37 cellular contexts compared by ENCODE assay signal in the genomic region with DNA sequence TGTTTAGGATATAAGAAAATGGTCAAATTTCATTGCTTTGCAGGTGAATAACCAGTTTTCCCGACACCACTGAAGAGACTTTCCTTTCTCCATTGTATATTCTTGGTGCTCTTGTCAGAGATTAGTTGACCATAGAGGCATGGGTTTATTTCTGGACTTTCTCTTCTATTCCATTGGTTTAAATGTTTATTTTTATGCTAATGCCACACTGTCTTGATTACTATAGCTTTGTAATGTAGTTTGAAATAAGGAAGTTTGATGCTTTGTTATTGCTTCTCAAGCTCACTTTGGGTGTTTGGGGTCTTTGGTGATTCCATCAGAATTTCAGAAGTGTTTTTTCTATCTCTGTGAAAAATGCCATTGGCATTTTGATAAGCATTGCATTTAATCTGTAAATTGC.
A peak's percentile ranks its signal among the peaks of the same experiment; 100 is the strongest.
DNase-seq lines count a peak whose midpoint lies in the region; ATAC-seq, FAIRE-seq and TF ChIP-seq lines count a peak whose summit lies in the region.
"Had no signal": no experiment of that assay in that cellular context is flagged by ENCODE, and none has a peak within 500 bp of the region (broad histone marks: within the 10 kb centered on the region; RNA-seq: fewer than 3 reads in every experiment).

No MANE protein-coding gene starts in this region.

- H3K9me3 Mint-ChIP-seq in WTC11 = peaks cover 7% of the 10 kb centered on the region
- H3K9me3 Mint-ChIP-seq: CD8-positive, alpha-beta T cell had no signal

- no peak overlapping the region for H3K27ac Mint-ChIP-seq in WTC11
- H3K27ac Mint-ChIP-seq: B cell; CD14-positive monocyte; CD4-positive, alpha-beta memory T cell; CD4-positive, alpha-beta T cell; CD4-positive, CD25-positive, alpha-beta regulatory T cell; CD8-positive, alpha-beta T cell had no signal

- H4K91ac ChIP-seq in mesenchymal stem cell (ENCODE audit: low read length) = no peak overlapping the region

- no peak overlapping the region for H2BK15ac ChIP-seq in mesenchymal stem cell (ENCODE audit: low read depth, poor library complexity, severe bottlenecking)

- H3K18ac ChIP-seq in mesenchymal stem cell (ENCODE audit: low read depth in 1 of 2, low read length in 2 of 2) = no peak overlapping the region

- intact Hi-C loops in K562 (cut with micrococcal nuclease) = no loop called here

- no peak for DNase-seq in adipocyte (ENCODE audit: low read depth)
- peak in 2 of 4 experiments; percentile 0 to 6 for DNase-seq in K562 (ENCODE audit: extremely low read depth in 1 of 4, low spot score in 3 of 4)
- DNase-seq in globus pallidus (ENCODE audit: low spot score) = no peak
- DNase-seq in GM19239 (ENCODE audit: insufficient read length, low spot score) = no peak
- no peak for DNase-seq in WTC11 (ENCODE audit: low spot score)
- no peak for DNase-seq in mesenchymal stem cell
- DNase-seq: 8988T; ACHN; AML-193; BE2C; C1 segment of cervical spinal cord; Caco-2; Calu3; CD4-positive, alpha-beta memory T cell; CD4-positive, alpha-beta T cell; CD4-positive, CD25-positive, alpha-beta regulatory T cell; CD8-positive, alpha-beta memory T cell; CD8-positive, alpha-beta T cell; COR-L47; DMS 273 treated with DMSO at 0.1 percent for 48 hours; DMS153; DMS53; DMS79; DMS79 treated with DMSO at 0.1 percent for 48 hours; DND-41; EL had no signal

- no peaks in the 10 kb centered on the region for H3K27me3 ChIP-seq in ACC112 (ENCODE audit: insufficient read depth, low read length)
- no peaks in the 10 kb centered on the region for H3K27me3 ChIP-seq in adipocyte (replicated peaks; ENCODE audit: control insufficient read depth, insufficient read depth, low read length)
- H3K27me3 ChIP-seq in K562 (ENCODE audit: control insufficient read depth in 2 of 2, insufficient read depth in 2 of 2, low read length in 2 of 2) = no peaks in the 10 kb centered on the region
- no peaks in the 10 kb centered on the region for H3K27me3 ChIP-seq in mesenchymal stem cell (ENCODE audit: control insufficient read depth in 1 of 2, insufficient read depth in 1 of 2, low read length in 2 of 2)
- H3K27me3 ChIP-seq: BE2C; BLaER1; BLaER1 treated with 17β-estradiol and CSF1 and Interleukin-3, amounts not matched to agents 10 nM and 100 nM had no signal

- H3K4me2 ChIP-seq in K562 (ENCODE audit: insufficient read depth, low read length) (no peak overlapping the region), mesenchymal stem cell (ENCODE audit: low read length, poor library complexity, severe bottlenecking) (no peak overlapping the region)
- H3K4me2 ChIP-seq: A549; BLaER1; BLaER1 treated with 17β-estradiol and CSF1 and Interleukin-3, amounts not matched to agents 10 nM and 100 nM had no signal

- no peak overlapping the region for H4K8ac ChIP-seq in mesenchymal stem cell (ENCODE audit: low read length)

- no peak for TF ChIP-seq EP300 in K562 (IDR thresholded peaks at IDR 0.05; ENCODE audit: low read length)

- H3K4me3 Mint-ChIP-seq in WTC11 = no peak overlapping the region
- H3K4me3 Mint-ChIP-seq: B cell; CD14-positive monocyte; CD4-positive, alpha-beta memory T cell; CD4-positive, alpha-beta T cell; CD4-positive, CD25-positive, alpha-beta regulatory T cell; CD8-positive, alpha-beta memory T cell; CD8-positive, alpha-beta T cell had no signal

- H3K79me2 ChIP-seq in ACC112 (ENCODE audit: control insufficient read depth, insufficient read depth, low read length, unreplicated experiment) (no peaks in the 10 kb centered on the region), K562 (ENCODE audit: control insufficient read depth, insufficient read depth, low read length) (no peaks in the 10 kb centered on the region)

- H3K27me3 Mint-ChIP-seq in WTC11 (ENCODE audit: low read depth) = no peaks in the 10 kb centered on the region
- H3K27me3 Mint-ChIP-seq: B cell; CD4-positive, alpha-beta memory T cell; CD4-positive, alpha-beta T cell; CD4-positive, CD25-positive, alpha-beta regulatory T cell had no signal

- 0% methylated on average over 1 of the region's 1 CpG for WGBS in K562 (ENCODE audit: insufficient coverage, low coverage, missing lambda C conversion rate)
- 100% methylated on average over 1 of the region's 1 CpG for WGBS in mesenchymal stem cell

- peak overlapping the region; percentile 65 for H3K9ac ChIP-seq in adipocyte (ENCODE audit: low read length)
- no peak overlapping the region for H3K9ac ChIP-seq in K562 (ENCODE audit: insufficient read depth in 1 of 2, low read depth in 2 of 2, low read length in 2 of 2)
- no peak overlapping the region for H3K9ac ChIP-seq in mesenchymal stem cell (ENCODE audit: low read length)
- H3K9ac ChIP-seq: BLaER1; BLaER1 treated with 17β-estradiol and CSF1 and Interleukin-3, amounts not matched to agents 10 nM and 100 nM had no signal

- ATAC-seq in K562 (no peak), WTC11 (no peak)
- ATAC-seq: A549; CD8-positive, alpha-beta T cell had no signal

- H3K9me1 ChIP-seq in K562 (ENCODE audit: control insufficient read depth, insufficient read depth, low read length) = no peaks in the 10 kb centered on the region

- H3K4me3 ChIP-seq in ACC112 (ENCODE audit: low read depth, low read length) (peak overlapping the region; percentile 49; the same call in 1 of the 2 replicates), HEK293 (ENCODE audit: low read depth, low read length) (no peak overlapping the region), adipocyte (ENCODE audit: low read length) (peak overlapping the region; percentile 67), K562 (no peak overlapping the region), mesenchymal stem cell (ENCODE audit: insufficient read depth in 1 of 2, low read depth in 1 of 2, low read length in 2 of 2) (no peak overlapping the region)
- H3K4me3 ChIP-seq: A549; BLaER1; BLaER1 treated with 17β-estradiol and CSF1 and Interleukin-3, amounts not matched to agents 10 nM and 100 nM had no signal

- H3K27ac ChIP-seq in ACC112 (ENCODE audit: low read depth, low read length) = peak overlapping the region; percentile 77
- no peak overlapping the region for H3K27ac ChIP-seq in HEK293 (ENCODE audit: extremely low read depth, low read depth, low read length)
- no peak overlapping the region for H3K27ac ChIP-seq in K562 (ENCODE audit: extremely low read depth, low read depth, low read length)
- no peak overlapping the region for H3K27ac ChIP-seq in mesenchymal stem cell (ENCODE audit: low read length, poor library complexity, severe bottlenecking)
- H3K27ac ChIP-seq: 22Rv1; A549; BLaER1; BLaER1 treated with 17β-estradiol and CSF1 and Interleukin-3, amounts not matched to agents 10 nM and 100 nM; C4-2B had no signal

- no TSS peak for BruUV-seq in K562 (replicated peaks; lab: Mats Ljungman, UMichigan)

- H3K4me1 ChIP-seq in ACC112 (ENCODE audit: control insufficient read depth, insufficient read depth, low read length, unreplicated experiment) = peaks cover 9% of the 10 kb centered on the region
- H3K4me1 ChIP-seq in HEK293 (ENCODE audit: control insufficient read depth, insufficient read depth, low read length) = no peaks in the 10 kb centered on the region
- peaks cover 13% of the 10 kb centered on the region for H3K4me1 ChIP-seq in adipocyte (ENCODE audit: control insufficient read depth, insufficient read depth, low read length)
- no peaks in the 10 kb centered on the region for H3K4me1 ChIP-seq in K562 (replicated peaks in 1 of 2; ENCODE audit: control insufficient read depth in 2 of 2, insufficient read depth in 2 of 2, low read length in 2 of 2)
- H3K4me1 ChIP-seq in mesenchymal stem cell (ENCODE audit: control insufficient read depth, insufficient read depth, low read depth, low read length) = no peaks in the 10 kb centered on the region
- H3K4me1 ChIP-seq: A549; BLaER1; BLaER1 treated with 17β-estradiol and CSF1 and Interleukin-3, amounts not matched to agents 10 nM and 100 nM; Caco-2 had no signal

- no peak for TF ChIP-seq CTCF in HEK293 (tag by site-specific recombination; IDR thresholded peaks at IDR 0.05)
- TF ChIP-seq CTCF in K562 (IDR thresholded peaks at IDR 0.05 in 2 of 3, conservative IDR thresholded peaks at IDR 0.05 in 1 of 3; ENCODE audit: insufficient read depth in 2 of 3, low read depth in 1 of 3, low read length in 3 of 3) = no peak
- TF ChIP-seq CTCF in WTC11 (IDR thresholded peaks at IDR 0.05) = no peak

- FAIRE-seq in K562 (lab: Jason Lieb, UNC) (no peak), GM19239 (lab: Jason Lieb, UNC) (no peak)
- FAIRE-seq: A204.1, A549, D721Med had no signal

- POLR2A ChIA-PET in HEK293 (lab: Yijun Ruan, JAX) = no interaction called here
- POLR2A ChIA-PET in K562 (lab: Yijun Ruan, JAX) = no interaction called here
- POLR2A ChIA-PET in WTC11 (lab: Charles Lee) = no interaction called here

- no peak overlapping the region for H3K23ac ChIP-seq in mesenchymal stem cell (ENCODE audit: low read length in 2 of 2)

- H2BK12ac ChIP-seq in mesenchymal stem cell (ENCODE audit: low read length in 2 of 2) = no peak overlapping the region

- TF ChIP-seq RAD21 in K562 (CRISPR knock-in tag; conservative IDR thresholded peaks at IDR 0.05 in 1 of 2, IDR thresholded peaks at IDR 0.05 in 1 of 2) = no peak

- no peak overlapping the region for H2AK5ac ChIP-seq in mesenchymal stem cell (ENCODE audit: low read length, severe bottlenecking)

- H3K4me1 Mint-ChIP-seq in WTC11 = no peaks in the 10 kb centered on the region
- H3K4me1 Mint-ChIP-seq: B cell; CD14-positive monocyte; CD4-positive, alpha-beta memory T cell; CD4-positive, CD25-positive, alpha-beta regulatory T cell; CD8-positive, alpha-beta memory T cell had no signal

- CTCF ChIA-PET in HEK293 (lab: Yijun Ruan, JAX) (no interaction called here), K562 (lab: Yijun Ruan, JAX; ENCODE audit: low intra/inter-chr PET ratio) (no interaction called here), WTC11 (lab: Charles Lee) (no interaction called here)

- no peaks in the 10 kb centered on the region for H4K20me1 ChIP-seq in K562 (replicated peaks; ENCODE audit: control insufficient read depth, insufficient read depth, low read length)
- H4K20me1 ChIP-seq: BLaER1; BLaER1 treated with 17β-estradiol and CSF1 and Interleukin-3, amounts not matched to agents 10 nM and 100 nM had no signal

- H3K14ac ChIP-seq in mesenchymal stem cell (ENCODE audit: low read length in 2 of 2) = no peak overlapping the region

- no peaks in the 10 kb centered on the region for H3K79me1 ChIP-seq in mesenchymal stem cell (replicated peaks; ENCODE audit: low read length, poor library complexity, severe bottlenecking)

- H3K36me3 ChIP-seq in ACC112 (ENCODE audit: insufficient read depth, low read length) = no peaks in the 10 kb centered on the region
- no peaks in the 10 kb centered on the region for H3K36me3 ChIP-seq in HEK293 (ENCODE audit: control insufficient read depth in 2 of 2, insufficient read depth in 1 of 2, low read length in 2 of 2)
- H3K36me3 ChIP-seq in adipocyte (ENCODE audit: control insufficient read depth, insufficient read depth, low read length, severe bottlenecking) = no peaks in the 10 kb centered on the region
- no peaks in the 10 kb centered on the region for H3K36me3 ChIP-seq in K562 (ENCODE audit: control insufficient read depth, insufficient read depth, low read length)
- no peaks in the 10 kb centered on the region for H3K36me3 ChIP-seq in mesenchymal stem cell (ENCODE audit: control insufficient read depth in 1 of 2, insufficient read depth in 2 of 2, low read depth in 1 of 2, low read length in 2 of 2)
- H3K36me3 ChIP-seq: BE2C; BLaER1; BLaER1 treated with 17β-estradiol and CSF1 and Interleukin-3, amounts not matched to agents 10 nM and 100 nM had no signal

- in situ Hi-C loops in K562 (cut with MboI) = no loop called here

- no peak overlapping the region for H2AFZ ChIP-seq in ACC112 (ENCODE audit: low read length, unreplicated experiment)
- H2AFZ ChIP-seq in K562 (ENCODE audit: low read depth, low read length) = no peak overlapping the region
- no peak overlapping the region for H2AFZ ChIP-seq in mesenchymal stem cell (ENCODE audit: low read depth, low read length)

- no peak overlapping the region for H2BK120ac ChIP-seq in mesenchymal stem cell (ENCODE audit: low read depth, low read length)

- no peaks in the 10 kb centered on the region for H3K36me3 Mint-ChIP-seq in WTC11
- H3K36me3 Mint-ChIP-seq: CD14-positive monocyte; CD4-positive, alpha-beta memory T cell; CD4-positive, CD25-positive, alpha-beta regulatory T cell; CD8-positive, alpha-beta memory T cell; CD8-positive, alpha-beta T cell had no signal

- H3K9me3 ChIP-seq in HEK293 (ENCODE audit: control insufficient read depth, insufficient read depth, low read depth, low read length) (no peaks in the 10 kb centered on the region), adipocyte (ENCODE audit: control insufficient read depth, low read length) (peaks cover 9% of the 10 kb centered on the region), K562 (replicated peaks; ENCODE audit: control insufficient read depth, insufficient read depth, low read depth, low read length) (peaks cover 3% of the 10 kb centered on the region), mesenchymal stem cell (ENCODE audit: control insufficient read depth, low read length) (peaks cover 5% of the 10 kb centered on the region)
- H3K9me3 ChIP-seq: A549, BE2C, Caco-2 had no signal

- TF ChIP-seq POLR2A in K562 (conservative IDR thresholded peaks at IDR 0.05) = no peak

- no peak overlapping the region for H2BK5ac ChIP-seq in mesenchymal stem cell (ENCODE audit: low read depth, low read length, poor library complexity, severe bottlenecking)

- no peak overlapping the region for H3K4ac ChIP-seq in mesenchymal stem cell (ENCODE audit: low read depth in 1 of 2, low read length in 2 of 2)

Comparison
In these comparisons a context has a peak if more than half of its experiments do, and no peak if none do; other contexts are left out.
1. H3K4me3 ChIP-seq: peak in ACC112 (single experiment) and adipocyte (single experiment); none in HEK293 (single experiment), K562 (single experiment) and mesenchymal stem cell (0 of 2).